Comparison of ENCODE assay signal across 11 cellular contexts in the genomic region with DNA sequence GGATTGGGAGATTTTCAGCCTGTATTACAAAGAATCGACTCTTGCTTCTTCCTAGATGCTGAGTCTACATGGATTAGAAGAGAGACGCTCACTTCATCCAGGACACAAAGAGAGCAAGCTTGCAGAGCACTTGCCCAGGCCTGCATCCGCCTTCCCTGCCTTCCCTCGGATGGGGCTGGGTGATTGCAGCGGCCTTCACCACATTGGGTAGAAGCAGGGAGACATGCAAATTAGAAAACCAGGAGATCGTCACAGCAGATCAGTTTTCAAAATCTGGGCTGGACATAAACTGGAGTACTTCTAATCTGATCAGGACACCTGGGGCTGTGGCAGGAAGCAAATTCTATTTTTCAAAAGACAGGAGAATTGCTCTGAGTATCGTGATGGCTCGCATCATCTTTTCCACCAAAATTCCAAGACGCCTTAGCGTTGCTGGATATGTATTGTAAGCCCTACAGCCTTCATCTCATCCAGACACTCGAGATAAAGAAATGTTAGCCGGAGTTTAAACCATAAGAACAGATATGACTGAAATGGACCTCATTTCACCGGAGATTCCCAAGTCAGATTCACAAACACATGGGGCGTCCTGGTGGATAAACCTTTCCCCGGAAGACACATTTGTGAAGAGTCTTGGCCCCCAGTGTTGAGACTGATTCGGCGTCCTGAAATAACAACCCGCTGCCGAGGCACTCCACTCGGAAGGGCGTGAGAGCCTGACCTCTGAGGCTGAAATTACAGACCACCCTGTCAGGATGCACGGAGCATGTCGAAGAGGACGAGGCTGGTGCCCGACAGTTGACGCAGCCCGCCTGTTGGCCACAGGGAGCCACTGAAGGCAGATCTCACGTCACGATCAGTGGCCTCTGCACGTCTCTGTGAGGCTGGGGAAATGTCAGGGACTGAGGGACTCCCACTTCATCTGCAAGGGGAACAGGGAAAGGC.
DNase-seq lines count a peak whose midpoint lies in the region; ATAC-seq and TF ChIP-seq lines count a peak whose summit lies in the region.
"Had no signal": no experiment of that assay in that cellular context is flagged by ENCODE, and none has a peak within 500 bp of the region (broad histone marks: within the 10 kb centered on the region; RNA-seq: fewer than 3 reads in every experiment).

No MANE protein-coding gene starts in this region.

- peaks cover 0 to 30% (median 3%) of the 10 kb centered on the region in 4 donors for H3K4me1 ChIP-seq in tibial nerve
- H3K4me1 ChIP-seq: A549 had no signal

- H3K4me1 Mint-ChIP-seq in activated CD4-positive, alpha-beta T cell treated with anti-CD3 and anti-CD28 coated beads for 36 hours, result no peaks in the 10 kb centered on the region

- no peak overlapping the region for H3K27ac Mint-ChIP-seq in activated CD4-positive, alpha-beta T cell treated with anti-CD3 and anti-CD28 coated beads for 36 hours

- no peak for ATAC-seq in activated CD4-positive, alpha-beta T cell treated with anti-CD3 and anti-CD28 coated beads for 36 hours
- ATAC-seq in HG03457 (IDR thresholded peaks at IDR 0.05; ENCODE audit: unreplicated experiment), result no peak
- ATAC-seq: A549 had no signal

- H3K9me3 ChIP-seq in WERI-Rb-1 (ENCODE audit: severe bottlenecking), result no peaks in the 10 kb centered on the region
- no peaks in the 10 kb centered on the region for H3K9me3 ChIP-seq in tibial nerve
- H3K9me3 ChIP-seq: A549 had no signal

- H3K27ac ChIP-seq in WERI-Rb-1 (peak overlapping the region; percentile 58), tibial nerve (peak overlapping the region in 2 of 4 donors; percentile 36 to 39)
- H3K27ac ChIP-seq: A549 had no signal

- no peaks in the 10 kb centered on the region for H3K36me3 ChIP-seq in WERI-Rb-1
- H3K36me3 ChIP-seq in kidney epithelial cell (ENCODE audit: control insufficient read depth, insufficient read depth, low read length), result no peaks in the 10 kb centered on the region
- H3K36me3 ChIP-seq in tibial nerve, result no peaks in the 10 kb centered on the region

- no peak overlapping the region for H3K4me3 Mint-ChIP-seq in activated CD4-positive, alpha-beta T cell treated with anti-CD3 and anti-CD28 coated beads for 36 hours

- H3K9me3 Mint-ChIP-seq in activated CD4-positive, alpha-beta T cell treated with anti-CD3 and anti-CD28 coated beads for 36 hours (ENCODE audit: low read depth), result no peaks in the 10 kb centered on the region

- H3K4me3 ChIP-seq in WERI-Rb-1 (ENCODE audit: low read depth, low read length) (no peak overlapping the region), kidney epithelial cell (ENCODE audit: low read depth, low read length) (no peak overlapping the region), tibial nerve (no peak overlapping the region)
- H3K4me3 ChIP-seq: A549 had no signal

- TF ChIP-seq EP300 in tibial nerve (IDR thresholded peaks at IDR 0.05), result no peak

- H3K36me3 Mint-ChIP-seq in activated CD4-positive, alpha-beta T cell treated with anti-CD3 and anti-CD28 coated beads for 36 hours (ENCODE audit: low read depth), result no peaks in the 10 kb centered on the region

- H3K27me3 ChIP-seq in WERI-Rb-1 (ENCODE audit: insufficient read depth, low read depth, severe bottlenecking) (no peaks in the 10 kb centered on the region), kidney epithelial cell (ENCODE audit: control insufficient read depth, insufficient read depth, low read length) (no peaks in the 10 kb centered on the region), tibial nerve (no peaks in the 10 kb centered on the region)

- TF ChIP-seq CTCF in WERI-Rb-1 (IDR thresholded peaks at IDR 0.05; ENCODE audit: low read depth, low read length) (no peak), kidney epithelial cell (IDR thresholded peaks at IDR 0.05; ENCODE audit: insufficient read depth, low read length, poor library complexity, severe bottlenecking) (no peak), tibial nerve (IDR thresholded peaks at IDR 0.05) (no peak)

- POLR2A ChIA-PET in activated CD4-positive, alpha-beta T cell treated with anti-CD3 and anti-CD28 coated beads for 36 hours (lab: Charles Lee), result no interaction called here

- DNase-seq in NCI-H1694 treated with DMSO at 0.1 percent for 48 hours (lab: John Stamatoyannopoulos, UW) (peak; percentile 46), NCI-H1694 (lab: John Stamatoyannopoulos, UW) (no peak), WERI-Rb-1 (peak; percentile 75), kidney epithelial cell (ENCODE audit: low read depth) (peak; percentile 71), tibial nerve (ENCODE audit: low spot score in 2 of 2) (peak; percentile 41 to 42)
- DNase-seq in activated CD4-positive, alpha-beta T cell treated with anti-CD3 and anti-CD28 coated beads for 36 hours, result no peak
- DNase-seq in activated CD4-positive, alpha-beta T cell treated with anti-CD3 and anti-CD28 coated beads for 1 hour, result no peak
- DNase-seq: activated T-cell treated with anti-CD3 and anti-CD28 coated beads for 4 hours; effector CD8-positive, alpha-beta T cell had no signal

- H3K27me3 Mint-ChIP-seq in activated CD4-positive, alpha-beta T cell treated with anti-CD3 and anti-CD28 coated beads for 36 hours, result no peaks in the 10 kb centered on the region

- 49 to 62% methylated on average over 22 to 30 of the region's 30 CpGs for WGBS in tibial nerve, 2 donors

- intact Hi-C loops in activated CD4-positive, alpha-beta T cell treated with anti-CD3 and anti-CD28 coated beads for 36 hours (cut with DNase I, micrococcal nuclease), result no loop called here

- CTCF ChIA-PET in activated CD4-positive, alpha-beta T cell treated with anti-CD3 and anti-CD28 coated beads for 36 hours (lab: Charles Lee), result no interaction called here

- no peak for TF ChIP-seq POLR2A in tibial nerve (IDR thresholded peaks at IDR 0.05)

Comparison
In these comparisons a context has a peak if more than half of its experiments do, and no peak if none do; other contexts are left out.
1. DNase-seq: peak in NCI-H1694 treated with DMSO at 0.1 percent for 48 hours (single experiment), WERI-Rb-1 (single experiment), kidney epithelial cell (single experiment) and tibial nerve (2 of 2); none in NCI-H1694 (single experiment), activated CD4-positive, alpha-beta T cell treated with anti-CD3 and anti-CD28 coated beads for 36 hours (single experiment) and activated CD4-positive, alpha-beta T cell treated with anti-CD3 and anti-CD28 coated beads for 1 hour (single experiment).